ENCODE assay signal across 8 cellular contexts in genomic region chrX:134236690-134237362, GRCh38. TPM values are rescaled to one million over a fixed set of nuclear protein-coding genes. Genes with fewer than 3 reads are reported as not detected.
DNase-seq lines count a peak whose midpoint lies in the region; ATAC-seq and TF ChIP-seq lines count a peak whose summit lies in the region.

Gene CCDC160, plus strand, starts transcription at chrX:134237182. Its CDS starts 7,619 bp downstream, at chrX:134244801.

- ATAC-seq in HG03135 (IDR thresholded peaks at IDR 0.05; ENCODE audit: unreplicated experiment) (peak; percentile 66), right cardiac atrium (peak; percentile 71 to 83), HG02884 (IDR thresholded peaks at IDR 0.05; ENCODE audit: unreplicated experiment) (no peak)

- no peaks in the 10 kb centered on the region for H3K36me3 Mint-ChIP-seq in activated naive CD8-positive, alpha-beta T cell treated with anti-CD3 and anti-CD28 coated beads for 36 hours

- H3K4me1 ChIP-seq in right cardiac atrium (ENCODE audit: control insufficient read depth, insufficient read depth, low read length) (no peaks in the 10 kb centered on the region), rectal smooth muscle tissue (ENCODE audit: control insufficient read depth, insufficient read depth, low read length) (no peaks in the 10 kb centered on the region)

- H3K4me1 Mint-ChIP-seq in activated naive CD8-positive, alpha-beta T cell treated with anti-CD3 and anti-CD28 coated beads for 36 hours: no peaks in the 10 kb centered on the region

- H3K4me3 ChIP-seq in GM06990 (replicated peaks; ENCODE audit: low read depth, low read length) (no peak within 1 kb of the TSS), right cardiac atrium (ENCODE audit: low read length) (peak within 1 kb of the TSS; percentile 47), rectal smooth muscle tissue (ENCODE audit: low read length) (peak within 1 kb of the TSS; percentile 36)

- WGBS in right cardiac atrium: 4% methylated on average over 48 of the region's 51 CpGs

- no peaks in the 10 kb centered on the region for H3K36me3 ChIP-seq in GM06990 (ENCODE audit: control insufficient read depth, insufficient read depth, low read length)
- H3K36me3 ChIP-seq in rectal smooth muscle tissue (ENCODE audit: control insufficient read depth, insufficient read depth, low read length): no peaks in the 10 kb centered on the region

- no peak for TF ChIP-seq CTCF in GM06990 (IDR thresholded peaks at IDR 0.05; ENCODE audit: insufficient read depth, low read length, poor library complexity, severe bottlenecking)

- no peak within 1 kb of the TSS for H3K9ac ChIP-seq in rectal smooth muscle tissue (ENCODE audit: low read length)

- H3K27me3 ChIP-seq in GM06990 (replicated peaks; ENCODE audit: control insufficient read depth, insufficient read depth, low read length) (no peaks in the 10 kb centered on the region), right cardiac atrium (ENCODE audit: control insufficient read depth, insufficient read depth) (no peaks in the 10 kb centered on the region), rectal smooth muscle tissue (ENCODE audit: control insufficient read depth, insufficient read depth, low read length) (no peaks in the 10 kb centered on the region)

- H3K4me3 Mint-ChIP-seq in activated naive CD8-positive, alpha-beta T cell treated with anti-CD3 and anti-CD28 coated beads for 36 hours: peak within 1 kb of the TSS; percentile 45

- DNase-seq in GM06990 (ENCODE audit: extremely low read depth, insufficient read length) (peak; percentile 9), right cardiac atrium (peak; percentile 61 to 85 (median 82)), NCI-H128 (lab: John Stamatoyannopoulos, UW; ENCODE audit: unreplicated experiment) (no peak), NK-92 (lab: John Stamatoyannopoulos, UW; ENCODE audit: unreplicated experiment) (no peak)
- DNase-seq in activated naive CD8-positive, alpha-beta T cell treated with anti-CD3 and anti-CD28 coated beads for 36 hours: peak; percentile 6

- no peak within 1 kb of the TSS for H3K27ac Mint-ChIP-seq in activated naive CD8-positive, alpha-beta T cell treated with anti-CD3 and anti-CD28 coated beads for 36 hours

- H3K9me3 ChIP-seq in right cardiac atrium (ENCODE audit: control insufficient read depth, low read length): no peaks in the 10 kb centered on the region

- H3K27me3 Mint-ChIP-seq in activated naive CD8-positive, alpha-beta T cell treated with anti-CD3 and anti-CD28 coated beads for 36 hours: peaks cover 16% of the 10 kb centered on the region

- H3K27ac ChIP-seq in right cardiac atrium (ENCODE audit: low read length) (no peak within 1 kb of the TSS), rectal smooth muscle tissue (ENCODE audit: low read depth, low read length) (no peak within 1 kb of the TSS)

- no peaks in the 10 kb centered on the region for H3K9me3 Mint-ChIP-seq in activated naive CD8-positive, alpha-beta T cell treated with anti-CD3 and anti-CD28 coated beads for 36 hours

- intact Hi-C loops in right cardiac atrium (cut with DNase I): no loop called here

RNA-seq across cellular contexts. Expression of gene CCDC160, which starts in this region (rescaled TPM):
- under 1 TPM in 1 of 2 experiments, not detected in 1; 0.12 TPM for total RNA-seq in activated naive CD8-positive, alpha-beta T cell treated with anti-CD3 and anti-CD28 coated beads for 36 hours
- not detected for total RNA-seq in right cardiac atrium
- 0.34 TPM for polyA plus RNA-seq in right cardiac atrium

Comparison
In these comparisons a context has a peak if more than half of its experiments do, and no peak if none do; other contexts are left out.
1. Peak in DNase-seq in activated naive CD8-positive, alpha-beta T cell treated with anti-CD3 and anti-CD28 coated beads for 36 hours; RNA of the gene not detected or under 1 TPM.
2. Peak in DNase-seq, ATAC-seq and H3K4me3 ChIP-seq in right cardiac atrium; RNA of the gene not detected or under 1 TPM.